In genomic region chr4:66489370-66489769, GRCh38 we compare ENCODE assay signal across 17 cellular contexts.
DNase-seq lines count a peak whose midpoint lies in the region; ATAC-seq and TF ChIP-seq lines count a peak whose summit lies in the region.
"Had no signal": no experiment of that assay in that cellular context is flagged by ENCODE, and none has a peak within 500 bp of the region (broad histone marks: within the 10 kb centered on the region; RNA-seq: fewer than 3 reads in every experiment).

No MANE protein-coding gene starts in this region.

- TF ChIP-seq RAD21 in IMR-90 (IDR thresholded peaks at IDR 0.05; ENCODE audit: low read length), result no peak

- no peak overlapping the region for H3K4me2 ChIP-seq in IMR-90 (ENCODE audit: low read depth, low read length)

- intact Hi-C loops in IMR-90 (cut with micrococcal nuclease), result no loop called here

- no TSS peak for BruUV-seq in IMR-90 (replicated peaks; lab: Mats Ljungman, UMichigan)

- no peak overlapping the region for H2AFZ ChIP-seq in IMR-90 (replicated peaks; ENCODE audit: low read length, poor library complexity)

- dilution Hi-C loops in IMR-90 (cut with HindIII; ENCODE audit: low sequenced_read_pairs, unreplicated experiment), result no loop called here

- H2BK20ac ChIP-seq in IMR-90 (ENCODE audit: low read depth, low read length), result peak overlapping the region; percentile 39; the same call in 1 of the 2 replicates

- H3K4ac ChIP-seq in IMR-90 (ENCODE audit: low read depth, low read length), result no peak overlapping the region

- no peaks in the 10 kb centered on the region for H3K36me3 ChIP-seq in IMR-90 (ENCODE audit: control insufficient read depth, insufficient read depth, low read length)
- H3K36me3 ChIP-seq in mesodermal cell (ENCODE audit: control insufficient read depth, insufficient read depth, low read length), result no peaks in the 10 kb centered on the region

- H4K91ac ChIP-seq in IMR-90 (ENCODE audit: insufficient read depth, low read depth, low read length), result no peak overlapping the region

- no peak overlapping the region for H3K56ac ChIP-seq in IMR-90 (ENCODE audit: extremely low read depth, insufficient read depth, low read length)

- H3K9ac ChIP-seq in IMR-90 (ENCODE audit: low read depth, low read length), result no peak overlapping the region

- H3K27ac ChIP-seq in IMR-90 (ENCODE audit: insufficient read depth, low read length) (no peak overlapping the region), mesodermal cell (ENCODE audit: low read depth, low read length, severe bottlenecking) (peak overlapping the region; percentile 72)
- H3K27ac ChIP-seq: C4-2B, SK-N-MC had no signal

- DNase-seq in EH (ENCODE audit: low read depth) (peak; percentile 32), IMR-90 (no peak), choroid plexus epithelial cell (ENCODE audit: low read depth) (peak; percentile 23), superior temporal gyrus (ENCODE audit: extremely low spot score) (no peak), NCI-H2196 treated with DMSO at 0.1 percent for 48 hours (lab: John Stamatoyannopoulos, UW; ENCODE audit: unreplicated experiment) (no peak)
- DNase-seq: AML-193; H9; NCI-H1105 treated with DMSO at 0.1 percent for 48 hours; NCI-H1694; NCI-H2081 treated with DMSO at 0.1 percent for 48 hours; NK-92 treated with Interleukin-12 subunit alpha and Interleukin-12 subunit beta, amount 100 ng/mL, for 24 hours had no signal

- H4K5ac ChIP-seq in IMR-90 (ENCODE audit: low read depth, low read length), result no peak overlapping the region

- H3K9me3 ChIP-seq in IMR-90 (ENCODE audit: control insufficient read depth, insufficient read depth, low read length), result no peaks in the 10 kb centered on the region
- no peaks in the 10 kb centered on the region for H3K9me3 ChIP-seq in mesodermal cell (ENCODE audit: control insufficient read depth, low read length)

- no peak for TF ChIP-seq POLR2A in IMR-90 (IDR thresholded peaks at IDR 0.05; ENCODE audit: low read depth, low read length)

- no peak overlapping the region for H2AK9ac ChIP-seq in IMR-90 (replicated peaks; ENCODE audit: low read depth, low read length, poor library complexity)

- H3K4me1 ChIP-seq in IMR-90 (ENCODE audit: control insufficient read depth, insufficient read depth, low read length) (no peaks in the 10 kb centered on the region), mesodermal cell (ENCODE audit: control insufficient read depth, insufficient read depth, low read length, poor library complexity, severe bottlenecking) (peaks cover 11% of the 10 kb centered on the region)

- H4K20me1 ChIP-seq in IMR-90 (ENCODE audit: insufficient read depth, low read length), result no peaks in the 10 kb centered on the region

- peak overlapping the region; percentile 64; the same call in 1 of the 2 replicates for H2BK120ac ChIP-seq in IMR-90 (ENCODE audit: low read depth, low read length)

- POLR2A ChIA-PET in IMR-90 (lab: Charles Lee; ENCODE audit: unreplicated experiment), result no interaction called here

- no peak overlapping the region for H4K8ac ChIP-seq in IMR-90 (ENCODE audit: low read depth in 2 of 2, low read length in 2 of 2)

- no peaks in the 10 kb centered on the region for H3K27me3 ChIP-seq in IMR-90 (ENCODE audit: control insufficient read depth, insufficient read depth, low read length)

- CTCF ChIA-PET in IMR-90 (lab: Yijun Ruan, JAX), result no interaction called here

- no peaks in the 10 kb centered on the region for H3K9me1 ChIP-seq in IMR-90 (ENCODE audit: insufficient read depth, low read length)

- H3K79me1 ChIP-seq in IMR-90 (ENCODE audit: low read depth in 1 of 2, low read length in 2 of 2), result no peaks in the 10 kb centered on the region

- ATAC-seq in IMR-90 (ENCODE audit: low read depth) (no peak), HG02973 (IDR thresholded peaks at IDR 0.05; ENCODE audit: unreplicated experiment) (no peak)
- ATAC-seq: K562, Right ventricle myocardium inferior had no signal

- H3K14ac ChIP-seq in IMR-90 (replicated peaks; ENCODE audit: low read depth, low read length), result no peak overlapping the region

- no peak overlapping the region for H3K23ac ChIP-seq in IMR-90 (ENCODE audit: low read depth, low read length)

- TF ChIP-seq CTCF in IMR-90 (conservative IDR thresholded peaks at IDR 0.05; ENCODE audit: low read depth, low read length) (no peak), choroid plexus epithelial cell (conservative IDR thresholded peaks at IDR 0.05; ENCODE audit: low read depth, low read length) (no peak)

- in situ Hi-C loops in IMR-90 (cut with MboI; ENCODE audit: low sequenced_read_pairs), result no loop called here

- no peak overlapping the region for H3K4me3 ChIP-seq in IMR-90 (ENCODE audit: insufficient read depth, low read depth, low read length)
- no peak overlapping the region for H3K4me3 ChIP-seq in choroid plexus epithelial cell (ENCODE audit: low read depth, low read length)
- no peak overlapping the region for H3K4me3 ChIP-seq in mesodermal cell (ENCODE audit: extremely low read depth, insufficient read depth, low read length, poor library complexity, severe bottlenecking)
- H3K4me3 ChIP-seq: K562, SK-N-MC had no signal

- H3K18ac ChIP-seq in IMR-90 (ENCODE audit: low read depth, low read length), result peak overlapping the region; percentile 59; the same call in 1 of the 2 replicates

- peak overlapping the region; percentile 58 for H2BK5ac ChIP-seq in IMR-90 (ENCODE audit: low read depth, low read length, poor library complexity, severe bottlenecking)

- no peak overlapping the region for H2BK15ac ChIP-seq in IMR-90 (ENCODE audit: low read depth, low read length)

- H2AK5ac ChIP-seq in IMR-90 (ENCODE audit: low read depth, low read length), result no peak overlapping the region

TF ChIP-seq in IMR-90, 13 proteins besides CTCF, POLR2A, EP300 and RAD21:
- TF ChIP-seq MXI1 (IDR thresholded peaks at IDR 0.05; ENCODE audit: borderline replicate concordance, low read depth, low read length), result no peak
- no peak for TF ChIP-seq RFX5 (IDR thresholded peaks at IDR 0.05; ENCODE audit: low read depth, low read length)
- TF ChIP-seq SMC3 (IDR thresholded peaks at IDR 0.05; ENCODE audit: low read depth, low read length), result no peak
- no peak for TF ChIP-seq FOS (IDR thresholded peaks at IDR 0.05; ENCODE audit: low read depth, low read length)
- no peak for TF ChIP-seq BHLHE40 (IDR thresholded peaks at IDR 0.05; ENCODE audit: low read depth, low read length)
- TF ChIP-seq ELK1 (IDR thresholded peaks at IDR 0.05; ENCODE audit: borderline replicate concordance, low read depth, low read length), result no peak
- TF ChIP-seq NFE2L2 (IDR thresholded peaks at IDR 0.05; ENCODE audit: low read depth, low read length), result no peak
- no peak for TF ChIP-seq RCOR1 (IDR thresholded peaks at IDR 0.05; ENCODE audit: insufficient replicate concordance, low read length)
- no peak for TF ChIP-seq MAZ (IDR thresholded peaks at IDR 0.05; ENCODE audit: borderline replicate concordance, low read depth, low read length)
- no peak for TF ChIP-seq MAFK (IDR thresholded peaks at IDR 0.05; ENCODE audit: low read depth, low read length)
- TF ChIP-seq CEBPB (IDR thresholded peaks at IDR 0.05; ENCODE audit: low read depth, low read length), result no peak
- no peak for TF ChIP-seq USF2 (IDR thresholded peaks at IDR 0.05; ENCODE audit: low read depth, low read length)
- no peak for TF ChIP-seq CHD1 (IDR thresholded peaks at IDR 0.05; ENCODE audit: low read depth, low read length)

Comparison
In these comparisons a context has a peak if more than half of its experiments do, and no peak if none do; other contexts are left out.
1. DNase-seq: peak in EH (single experiment) and choroid plexus epithelial cell (single experiment); none in IMR-90 (single experiment), superior temporal gyrus (single experiment) and NCI-H2196 treated with DMSO at 0.1 percent for 48 hours (single experiment).